Comparison of ENCODE assay signal across 24 cellular contexts in genomic region chr6:117947234-117947633, GRCh38. TPM values are rescaled to one million over a fixed set of nuclear protein-coding genes. Genes with fewer than 3 reads are reported as not detected.
A peak's percentile ranks its signal among the peaks of the same experiment; 100 is the strongest.
DNase-seq lines count a peak whose midpoint lies in the region; ATAC-seq and TF ChIP-seq lines count a peak whose summit lies in the region.
"Had no signal": no experiment of that assay in that cellular context is flagged by ENCODE, and none has a peak within 500 bp of the region (broad histone marks: within the 10 kb centered on the region; RNA-seq: fewer than 3 reads in every experiment).

No MANE protein-coding gene starts in this region.

- POLR2A ChIA-PET in HEK293 (lab: Yijun Ruan, JAX) = no interaction called here

- H3K4me1 Mint-ChIP-seq in activated T-cell treated with anti-CD3 and anti-CD28 coated beads, Interleukin-2, amount 50 U/mL, for 72 hours (ENCODE audit: low read depth) = no peaks in the 10 kb centered on the region
- H3K4me1 Mint-ChIP-seq in neural progenitor cell = peaks cover 28% of the 10 kb centered on the region

- TF ChIP-seq CTCF in HEK293 (tag by site-specific recombination; IDR thresholded peaks at IDR 0.05) = no peak
- TF ChIP-seq CTCF in neural progenitor cell (IDR thresholded peaks at IDR 0.05) = no peak

- H3K27me3 Mint-ChIP-seq in activated T-cell treated with anti-CD3 and anti-CD28 coated beads, Interleukin-2, amount 50 U/mL, for 72 hours (ENCODE audit: low read depth) = no peaks in the 10 kb centered on the region
- H3K27me3 Mint-ChIP-seq in neural progenitor cell (ENCODE audit: insufficient read depth, low read depth) = no peaks in the 10 kb centered on the region

- no peak overlapping the region for H3K27ac ChIP-seq in HEK293 (ENCODE audit: extremely low read depth, low read depth, low read length)
- no peak overlapping the region for H3K27ac ChIP-seq in neural progenitor cell
- H3K27ac ChIP-seq: BLaER1 treated with 17β-estradiol and CSF1 and Interleukin-3, amounts not matched to agents 10 nM and 100 nM; PC-9 had no signal

- no peak overlapping the region for H3K27ac Mint-ChIP-seq in activated T-cell treated with anti-CD3 and anti-CD28 coated beads, Interleukin-2, amount 50 U/mL, for 72 hours
- no peak overlapping the region for H3K27ac Mint-ChIP-seq in neural progenitor cell
- H3K27ac Mint-ChIP-seq: CD4-positive, alpha-beta T cell; GM23338 had no signal

- H3K4me1 ChIP-seq in HEK293 (ENCODE audit: control insufficient read depth, insufficient read depth, low read length) (no peaks in the 10 kb centered on the region), neural progenitor cell (peaks cover 21% of the 10 kb centered on the region)
- H3K4me1 ChIP-seq: BLaER1 treated with 17β-estradiol and CSF1 and Interleukin-3, amounts not matched to agents 10 nM and 100 nM; HAP-1 had no signal

- no peaks in the 10 kb centered on the region for H3K36me3 Mint-ChIP-seq in activated T-cell treated with anti-CD3 and anti-CD28 coated beads, Interleukin-2, amount 50 U/mL, for 72 hours (ENCODE audit: insufficient read depth in 2 of 2)
- H3K36me3 Mint-ChIP-seq in neural progenitor cell = peaks cover 19% of the 10 kb centered on the region

- no peak overlapping the region for H3K9ac ChIP-seq in neural progenitor cell
- H3K9ac ChIP-seq: BLaER1 treated with 17β-estradiol and CSF1 and Interleukin-3, amounts not matched to agents 10 nM and 100 nM had no signal

- no peaks in the 10 kb centered on the region for H3K9me3 Mint-ChIP-seq in activated T-cell treated with anti-CD3 and anti-CD28 coated beads, Interleukin-2, amount 50 U/mL, for 72 hours
- H3K9me3 Mint-ChIP-seq in neural progenitor cell = peaks cover 9% of the 10 kb centered on the region
- H3K9me3 Mint-ChIP-seq: CD4-positive, alpha-beta T cell; GM23338 had no signal

- CTCF ChIA-PET in HEK293 (lab: Yijun Ruan, JAX) = interaction anchor here (0.8 to 1.6 kb wide), 2 partner anchors 29 to 35 kb away, joined by 3 to 4 read pairs; no protein-coding TSS in a partner anchor

- no peaks in the 10 kb centered on the region for H3K27me3 ChIP-seq in neural progenitor cell
- H3K27me3 ChIP-seq: BLaER1 treated with 17β-estradiol and CSF1 and Interleukin-3, amounts not matched to agents 10 nM and 100 nM had no signal

- intact Hi-C loops in Right ventricle myocardium superior (cut with DNase I) = no loop called here

- H3K36me3 ChIP-seq in HEK293 (ENCODE audit: control insufficient read depth in 2 of 2, insufficient read depth in 1 of 2, low read length in 2 of 2) = no peaks in the 10 kb centered on the region
- H3K36me3 ChIP-seq in neural progenitor cell = no peaks in the 10 kb centered on the region
- H3K36me3 ChIP-seq: BLaER1 treated with 17β-estradiol and CSF1 and Interleukin-3, amounts not matched to agents 10 nM and 100 nM; HAP-1 had no signal

- H4K20me1 ChIP-seq in neural progenitor cell (ENCODE audit: low read depth) = peaks cover 15% of the 10 kb centered on the region
- H4K20me1 ChIP-seq: BLaER1 treated with 17β-estradiol and CSF1 and Interleukin-3, amounts not matched to agents 10 nM and 100 nM had no signal

- no peak for DNase-seq in activated T-cell treated with anti-CD3 and anti-CD28 coated beads, Interleukin-2, amount 50 U/mL, for 72 hours
- DNase-seq in activated T-cell treated with anti-CD3 and anti-CD28 coated beads for 4 hours (no peak), HT1080 (ENCODE audit: low read depth) (peak; percentile 21), neural progenitor cell (ENCODE audit: low spot score) (no peak), Right ventricle myocardium superior (no peak), SIG-M5 (lab: John Stamatoyannopoulos, UW) (no peak)
- DNase-seq: AML-193; CD4-positive, alpha-beta T cell; Karpas-422; NCI-H1092; NCI-H1436 treated with DMSO at 0.1 percent for 48 hours; NCI-H187 treated with DMSO at 0.1 percent for 48 hours; NCI-H446; NCI-H524 treated with DMSO at 0.1 percent for 48 hours; NCI-H774; PC-9; SHP77 had no signal

- H3K4me3 ChIP-seq in HEK293 (ENCODE audit: low read depth, low read length) (no peak overlapping the region), neural progenitor cell (no peak overlapping the region)
- H3K4me3 ChIP-seq: BLaER1 treated with 17β-estradiol and CSF1 and Interleukin-3, amounts not matched to agents 10 nM and 100 nM; GM23338; HAP-1; PC-9 had no signal

- no peak overlapping the region for H2AFZ ChIP-seq in neural progenitor cell (replicated peaks)
- H2AFZ ChIP-seq: GM23338, PC-9 had no signal

- H3K9me3 ChIP-seq in HEK293 (ENCODE audit: control insufficient read depth, insufficient read depth, low read depth, low read length) (no peaks in the 10 kb centered on the region), neural progenitor cell (ENCODE audit: low read depth) (no peaks in the 10 kb centered on the region)
- H3K9me3 ChIP-seq: BLaER1 treated with 17β-estradiol and CSF1 and Interleukin-3, amounts not matched to agents 10 nM and 100 nM; HAP-1 had no signal

- peaks cover 12% of the 10 kb centered on the region for H3F3A ChIP-seq in neural progenitor cell (ENCODE audit: low read depth)

- H3K4me3 Mint-ChIP-seq in activated T-cell treated with anti-CD3 and anti-CD28 coated beads, Interleukin-2, amount 50 U/mL, for 72 hours = no peak overlapping the region
- H3K4me3 Mint-ChIP-seq in neural progenitor cell = no peak overlapping the region
- H3K4me3 Mint-ChIP-seq: CD4-positive, alpha-beta T cell; GM23338 had no signal

- H3K79me2 ChIP-seq in neural progenitor cell (ENCODE audit: low read depth) = no peaks in the 10 kb centered on the region

- ATAC-seq in activated T-cell treated with anti-CD3 and anti-CD28 coated beads, Interleukin-2, amount 50 U/mL, for 72 hours (replicated peaks in 1 of 2) = peak; percentile 71 to 88
- ATAC-seq in Right ventricle myocardium superior (ENCODE audit: poor library complexity) = no peak
- ATAC-seq: GM23338, HepG2 had no signal

- H3K4me2 ChIP-seq in neural progenitor cell = peak overlapping the region; percentile 23
- H3K4me2 ChIP-seq: BLaER1 treated with 17β-estradiol and CSF1 and Interleukin-3, amounts not matched to agents 10 nM and 100 nM; GM23338; PC-9 had no signal

TF ChIP-seq in HEK293, 187 proteins besides CTCF, POLR2A, EP300 and RAD21 (continues in another document):
- TF ChIP-seq TRIM28 (IDR thresholded peaks at IDR 0.05; ENCODE audit: borderline replicate concordance, low read length) = no peak
- TF ChIP-seq ZNF302 (tag by site-specific recombination; IDR thresholded peaks at IDR 0.05; ENCODE audit: low read depth) = no peak
- TF ChIP-seq WT1 (tag by site-specific recombination; IDR thresholded peaks at IDR 0.05) = peak; percentile 72
- no peak for TF ChIP-seq KLF17 (tag by site-specific recombination; IDR thresholded peaks at IDR 0.05)
- no peak for TF ChIP-seq ZNF768 (tag by site-specific recombination; IDR thresholded peaks at IDR 0.05)
- TF ChIP-seq ZNF426 (tag by site-specific recombination; IDR thresholded peaks at IDR 0.05) = no peak
- no peak for TF ChIP-seq ZNF48 (tag by site-specific recombination; IDR thresholded peaks at IDR 0.05)
- no peak for TF ChIP-seq ATF2 (tag by site-specific recombination; IDR thresholded peaks at IDR 0.05; ENCODE audit: low read depth)
- TF ChIP-seq KLF8 (tag by site-specific recombination; IDR thresholded peaks at IDR 0.05) = no peak
- TF ChIP-seq ZBTB26 (tag by site-specific recombination; optimal IDR thresholded peaks at IDR 0.05) = no peak
- no peak for TF ChIP-seq SCRT2 (tag by site-specific recombination; IDR thresholded peaks at IDR 0.05)
- TF ChIP-seq MZF1 (tag by site-specific recombination; IDR thresholded peaks at IDR 0.05; ENCODE audit: borderline replicate concordance) = peak; percentile 65; the same call in 1 of the 2 replicates
- TF ChIP-seq ZNF394 (tag by site-specific recombination; IDR thresholded peaks at IDR 0.05; ENCODE audit: borderline replicate concordance) = no peak
- no peak for TF ChIP-seq ZNF292 (tag by site-specific recombination; IDR thresholded peaks at IDR 0.05; ENCODE audit: borderline replicate concordance, low read depth)
- no peak for TF ChIP-seq ZNF548 (tag by site-specific recombination; IDR thresholded peaks at IDR 0.05)

RNA-seq across cellular contexts. Expression of gene SLC35F1, which starts 40.2 kb away (rescaled TPM):
- 1 to 10 TPM in 1 of 2 donors, under 1 TPM in 1; 0.50 to 2.3 TPM for total RNA-seq in activated T-cell treated with anti-CD3 and anti-CD28 coated beads, Interleukin-2, amount 50 U/mL, for 72 hours
- total RNA-seq in HT1080 (2014; rRNA removed; shearing (Covaris generic)) = 0.05 and 0.07 TPM in 2 replicates
- 0.20 and 0.32 TPM in 2 replicates for polyA plus RNA-seq in HT1080 (2015; cell fraction: cytosol; rRNA removed)
- polyA plus RNA-seq in HT1080 (2015; cell fraction: nucleus; rRNA removed) = 0.23 and 0.24 TPM in 2 replicates
- total RNA-seq in neural progenitor cell (ENCODE audit: low replicate concordance) = 17.7 and 24.3 TPM in 2 replicates
- total RNA-seq in Right ventricle myocardium superior = 4.8 TPM
- total RNA-seq: CD4-positive, alpha-beta T cell; G401; HepG2; HT-29; PC-9 had no signal
